In the genomic region with DNA sequence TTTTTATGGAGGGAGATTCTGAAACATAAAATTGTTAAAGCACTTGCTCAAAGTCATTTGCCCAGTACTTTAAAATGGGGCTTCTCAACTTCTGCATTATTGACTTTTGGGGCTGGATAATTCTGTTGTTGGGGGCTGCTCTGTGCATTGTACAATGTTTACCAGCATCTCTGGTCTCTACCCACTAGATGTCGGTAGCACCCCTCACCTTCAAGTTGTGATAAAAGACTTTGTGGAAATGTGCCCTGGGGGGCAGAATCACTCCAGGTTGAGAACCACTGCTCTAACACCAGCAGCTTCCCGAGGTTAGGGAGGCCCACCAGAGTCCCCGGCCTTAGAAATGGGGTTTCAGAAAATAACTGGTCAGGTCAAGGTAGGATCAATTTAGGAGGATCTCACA, we compare ENCODE assay signal across 2 cellular contexts.
TF ChIP-seq lines count a peak whose summit lies in the region.

No MANE protein-coding gene starts in this region.

TF ChIP-seq in HepG2, 621 proteins besides CTCF, POLR2A, EP300 and RAD21:
- TF ChIP-seq IRF2 (CRISPR knock-in tag; IDR thresholded peaks at IDR 0.05): no peak
- TF ChIP-seq, protein P1, sequence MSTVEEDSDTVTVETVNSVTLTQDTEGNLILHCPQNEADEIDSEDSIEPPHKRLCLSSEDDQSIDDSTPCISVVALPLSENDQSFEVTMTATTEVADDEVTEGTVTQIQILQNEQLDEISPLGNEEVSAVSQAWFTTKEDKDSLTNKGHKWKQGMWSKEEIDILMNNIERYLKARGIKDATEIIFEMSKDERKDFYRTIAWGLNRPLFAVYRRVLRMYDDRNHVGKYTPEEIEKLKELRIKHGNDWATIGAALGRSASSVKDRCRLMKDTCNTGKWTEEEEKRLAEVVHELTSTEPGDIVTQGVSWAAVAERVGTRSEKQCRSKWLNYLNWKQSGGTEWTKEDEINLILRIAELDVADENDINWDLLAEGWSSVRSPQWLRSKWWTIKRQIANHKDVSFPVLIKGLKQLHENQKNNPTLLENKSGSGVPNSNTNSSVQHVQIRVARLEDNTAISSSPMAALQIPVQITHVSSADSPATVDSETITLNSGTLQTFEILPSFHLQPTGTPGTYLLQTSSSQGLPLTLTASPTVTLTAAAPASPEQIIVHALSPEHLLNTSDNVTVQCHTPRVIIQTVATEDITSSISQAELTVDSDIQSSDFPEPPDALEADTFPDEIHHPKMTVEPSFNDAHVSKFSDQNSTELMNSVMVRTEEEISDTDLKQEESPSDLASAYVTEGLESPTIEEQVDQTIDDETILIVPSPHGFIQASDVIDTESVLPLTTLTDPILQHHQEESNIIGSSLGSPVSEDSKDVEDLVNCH (CRISPR knock-in tag; IDR thresholded peaks at IDR 0.05): no peak
- TF ChIP-seq, protein P2, sequence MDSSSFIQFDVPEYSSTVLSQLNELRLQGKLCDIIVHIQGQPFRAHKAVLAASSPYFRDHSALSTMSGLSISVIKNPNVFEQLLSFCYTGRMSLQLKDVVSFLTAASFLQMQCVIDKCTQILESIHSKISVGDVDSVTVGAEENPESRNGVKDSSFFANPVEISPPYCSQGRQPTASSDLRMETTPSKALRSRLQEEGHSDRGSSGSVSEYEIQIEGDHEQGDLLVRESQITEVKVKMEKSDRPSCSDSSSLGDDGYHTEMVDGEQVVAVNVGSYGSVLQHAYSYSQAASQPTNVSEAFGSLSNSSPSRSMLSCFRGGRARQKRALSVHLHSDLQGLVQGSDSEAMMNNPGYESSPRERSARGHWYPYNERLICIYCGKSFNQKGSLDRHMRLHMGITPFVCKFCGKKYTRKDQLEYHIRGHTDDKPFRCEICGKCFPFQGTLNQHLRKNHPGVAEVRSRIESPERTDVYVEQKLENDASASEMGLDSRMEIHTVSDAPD (CRISPR knock-in tag; IDR thresholded peaks at IDR 0.05): no peak
- TF ChIP-seq STAG1 (CRISPR knock-in tag; IDR thresholded peaks at IDR 0.05): peak; percentile 17; the same call in 1 of the 2 replicates
- TF ChIP-seq NCOA1 (CRISPR knock-in tag; IDR thresholded peaks at IDR 0.05): no peak
- TF ChIP-seq ZNF225 (CRISPR knock-in tag; IDR thresholded peaks at IDR 0.05): no peak

TF ChIP-seq in GM12878, 131 proteins besides CTCF, POLR2A, EP300 and RAD21:
- TF ChIP-seq, protein P3, sequence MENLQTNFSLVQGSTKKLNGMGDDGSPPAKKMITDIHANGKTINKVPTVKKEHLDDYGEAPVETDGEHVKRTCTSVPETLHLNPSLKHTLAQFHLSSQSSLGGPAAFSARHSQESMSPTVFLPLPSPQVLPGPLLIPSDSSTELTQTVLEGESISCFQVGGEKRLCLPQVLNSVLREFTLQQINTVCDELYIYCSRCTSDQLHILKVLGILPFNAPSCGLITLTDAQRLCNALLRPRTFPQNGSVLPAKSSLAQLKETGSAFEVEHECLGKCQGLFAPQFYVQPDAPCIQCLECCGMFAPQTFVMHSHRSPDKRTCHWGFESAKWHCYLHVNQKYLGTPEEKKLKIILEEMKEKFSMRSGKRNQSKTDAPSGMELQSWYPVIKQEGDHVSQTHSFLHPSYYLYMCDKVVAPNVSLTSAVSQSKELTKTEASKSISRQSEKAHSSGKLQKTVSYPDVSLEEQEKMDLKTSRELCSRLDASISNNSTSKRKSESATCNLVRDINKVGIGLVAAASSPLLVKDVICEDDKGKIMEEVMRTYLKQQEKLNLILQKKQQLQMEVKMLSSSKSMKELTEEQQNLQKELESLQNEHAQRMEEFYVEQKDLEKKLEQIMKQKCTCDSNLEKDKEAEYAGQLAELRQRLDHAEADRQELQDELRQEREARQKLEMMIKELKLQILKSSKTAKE (IDR thresholded peaks at IDR 0.05; ENCODE audit: low read depth, poor library complexity, severe bottlenecking): no peak
- peak; percentile 7; the same call in 1 of the 2 replicates for TF ChIP-seq SMC3 (IDR thresholded peaks at IDR 0.05; ENCODE audit: borderline replicate concordance, low read length)
TF ChIP-seq in GM12878: peak in this region for 1.
